In the genomic region with DNA sequence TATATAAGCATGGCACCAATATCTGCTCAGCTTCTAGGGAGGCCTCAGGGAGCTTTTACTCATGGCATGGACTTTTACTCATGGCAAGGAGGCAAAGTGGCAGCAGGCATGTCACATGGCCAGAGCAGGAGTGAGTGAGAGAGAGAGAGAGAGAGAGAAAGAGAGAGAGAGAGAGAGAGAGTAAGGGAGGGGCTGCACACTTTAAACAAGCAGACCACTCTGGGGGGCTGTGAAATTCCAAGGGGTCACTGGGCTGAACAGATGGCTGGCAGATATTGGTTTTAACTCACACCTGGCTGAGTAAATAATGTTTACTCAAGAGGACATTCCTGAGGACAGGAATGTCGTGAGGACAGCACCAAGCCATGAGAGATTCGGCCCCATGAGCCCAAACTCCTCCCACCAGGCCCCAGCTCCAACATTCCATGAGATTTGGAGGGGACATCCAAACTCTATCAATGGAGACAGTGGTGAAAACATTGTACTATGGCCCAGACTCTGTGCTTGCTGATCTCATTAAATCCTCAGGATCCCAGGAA, we compare ENCODE assay signal across 29 cellular contexts.
"Had no signal": no experiment of that assay in that cellular context is flagged by ENCODE, and none has a peak within 500 bp of the region (broad histone marks: within the 10 kb centered on the region; RNA-seq: fewer than 3 reads in every experiment).

No MANE protein-coding gene starts in this region.

- H3K9me3 Mint-ChIP-seq: activated B cell treated with CpG ODN at 0.5 μM for 24 hours; activated CD4-positive, alpha-beta T cell treated with anti-CD3 and anti-CD28 coated beads, Interleukin-2, amount 10 ng/mL, durations not matched to agents 24 days and 14 days; activated naive CD4-positive, alpha-beta T cell treated with anti-CD3 and anti-CD28 coated beads, Interleukin-2, amount 50 U/mL, for 24 hours; activated naive CD8-positive, alpha-beta T cell treated with anti-CD3 and anti-CD28 coated beads, Interleukin-2, amount 50 U/mL, for 24 hours; activated T-cell treated with anti-CD3 and anti-CD28 coated beads, Interleukin-2, amount 50 U/mL, for 24 hours; T-helper 1 cell treated with Interleukin-12 subunit alpha and Interleukin-12 subunit beta and Interleukin-4 antibody, amounts not matched to agents 30 μg/mL and 1 μg/mL, for 36 hours had no signal

- DNase-seq: activated B cell treated with CpG ODN at 0.5 μM for 24 hours; activated CD4-positive, alpha-beta T cell treated with anti-CD3 and anti-CD28 coated beads for 1 hour; activated CD4-positive, alpha-beta T cell treated with anti-CD3 and anti-CD28 coated beads, Interleukin-2, amount 10 ng/mL, durations not matched to agents 24 days and 14 days; activated CD4-positive, alpha-beta T cell treated with anti-CD3 and anti-CD28 coated beads, Interleukin-2, amount 50 U/mL, for 48 hours; activated CD8-positive, alpha-beta memory T cell treated with anti-CD3 and anti-CD28 coated beads, Interleukin-2, amount 10 ng/mL, durations not matched to agents 7 days and 5 days; activated effector memory CD4-positive, alpha-beta T cell treated with Interleukin-2 at 50 U/mL for 16 hours; activated naive CD4-positive, alpha-beta T cell; activated naive CD8-positive, alpha-beta T cell treated with anti-CD3 and anti-CD28 coated beads, Interleukin-2, amount 50 U/mL, for 24 hours; activated T-cell treated with anti-CD3 and anti-CD28 coated beads, Interleukin-2, amount 50 U/mL, for 24 hours; amniotic stem cell; body of pancreas; central memory CD4-positive, alpha-beta T cell; NCI-H1048; NCI-H1930; NCI-H2107; NCI-H345; NCI-H510A; NK-92 treated with Interleukin-12 subunit alpha and Interleukin-12 subunit beta, amount 100 ng/mL, for 24 hours; OCI-M1; Right ventricle myocardium superior; RPMI8226; SW 1271 had no signal

- H3K27me3 ChIP-seq: ascending aorta, body of pancreas, SJSA1 had no signal

- H3K4me1 ChIP-seq: ascending aorta, body of pancreas, SJSA1 had no signal

- H3K27ac Mint-ChIP-seq: activated B cell treated with CpG ODN at 0.5 μM for 24 hours; activated CD4-positive, alpha-beta T cell treated with anti-CD3 and anti-CD28 coated beads, Interleukin-2, amount 10 ng/mL, durations not matched to agents 24 days and 14 days; activated CD8-positive, alpha-beta memory T cell treated with anti-CD3 and anti-CD28 coated beads, Interleukin-2, amount 10 ng/mL, durations not matched to agents 7 days and 5 days; activated naive CD4-positive, alpha-beta T cell treated with anti-CD3 and anti-CD28 coated beads, Interleukin-2, amount 50 U/mL, for 24 hours; activated naive CD8-positive, alpha-beta T cell treated with anti-CD3 and anti-CD28 coated beads, Interleukin-2, amount 50 U/mL, for 24 hours; activated T-cell treated with anti-CD3 and anti-CD28 coated beads, Interleukin-2, amount 50 U/mL, for 24 hours; activated T-helper 1 cell treated with anti-CD3 and anti-CD28 coated beads, Interleukin-12 subunit alpha, Interleukin-12 subunit beta, Interleukin-2, Interleukin-4 antibody, amounts not matched to agents 30 ng/mL and 10 ng/mL and 1 ng/mL, durations not matched to agents 14 hours and 24 hours and 36 hours; T-helper 1 cell treated with Interleukin-12 subunit alpha and Interleukin-12 subunit beta and Interleukin-4 antibody, amounts not matched to agents 30 μg/mL and 1 μg/mL, for 36 hours had no signal

- H3K36me3 Mint-ChIP-seq: activated CD8-positive, alpha-beta memory T cell treated with anti-CD3 and anti-CD28 coated beads, Interleukin-2, amount 10 ng/mL, durations not matched to agents 7 days and 5 days; activated naive CD4-positive, alpha-beta T cell treated with anti-CD3 and anti-CD28 coated beads, Interleukin-2, amount 50 U/mL, for 24 hours had no signal

- H3K9me3 ChIP-seq: ascending aorta, body of pancreas, SJSA1 had no signal

- H3K4me3 ChIP-seq: ascending aorta, body of pancreas, SJSA1 had no signal

- H3K4me3 Mint-ChIP-seq: activated B cell treated with CpG ODN at 0.5 μM for 24 hours; activated CD4-positive, alpha-beta T cell treated with anti-CD3 and anti-CD28 coated beads, Interleukin-2, amount 10 ng/mL, durations not matched to agents 24 days and 14 days; activated CD8-positive, alpha-beta memory T cell treated with anti-CD3 and anti-CD28 coated beads, Interleukin-2, amount 10 ng/mL, durations not matched to agents 7 days and 5 days; activated naive CD4-positive, alpha-beta T cell treated with anti-CD3 and anti-CD28 coated beads, Interleukin-2, amount 50 U/mL, for 24 hours; activated naive CD8-positive, alpha-beta T cell treated with anti-CD3 and anti-CD28 coated beads, Interleukin-2, amount 50 U/mL, for 24 hours; activated T-cell treated with anti-CD3 and anti-CD28 coated beads, Interleukin-2, amount 50 U/mL, for 24 hours; activated T-helper 1 cell treated with anti-CD3 and anti-CD28 coated beads, Interleukin-12 subunit alpha, Interleukin-12 subunit beta, Interleukin-2, Interleukin-4 antibody, amounts not matched to agents 30 ng/mL and 10 ng/mL and 1 ng/mL, durations not matched to agents 14 hours and 24 hours and 36 hours; T-helper 1 cell treated with Interleukin-12 subunit alpha and Interleukin-12 subunit beta and Interleukin-4 antibody, amounts not matched to agents 30 μg/mL and 1 μg/mL, for 36 hours had no signal

- H3K36me3 ChIP-seq: ascending aorta, SJSA1 had no signal

- H3K27ac ChIP-seq: ascending aorta, body of pancreas, SJSA1 had no signal

- H3K4me1 Mint-ChIP-seq: activated B cell treated with CpG ODN at 0.5 μM for 24 hours; activated CD4-positive, alpha-beta T cell treated with anti-CD3 and anti-CD28 coated beads, Interleukin-2, amount 10 ng/mL, durations not matched to agents 24 days and 14 days; activated CD8-positive, alpha-beta memory T cell treated with anti-CD3 and anti-CD28 coated beads, Interleukin-2, amount 10 ng/mL, durations not matched to agents 7 days and 5 days; activated naive CD4-positive, alpha-beta T cell treated with anti-CD3 and anti-CD28 coated beads, Interleukin-2, amount 50 U/mL, for 24 hours; activated naive CD8-positive, alpha-beta T cell treated with anti-CD3 and anti-CD28 coated beads, Interleukin-2, amount 50 U/mL, for 24 hours had no signal

- ATAC-seq: activated CD8-positive, alpha-beta memory T cell treated with anti-CD3 and anti-CD28 coated beads, Interleukin-2, amount 10 ng/mL, durations not matched to agents 7 days and 5 days; activated naive CD8-positive, alpha-beta T cell treated with anti-CD3 and anti-CD28 coated beads, Interleukin-2, amount 50 U/mL, for 24 hours; body of pancreas; Panc1; SK-N-SH treated with all-trans-retinoic acid at 6 μM for 48 hours had no signal

- H3K27me3 Mint-ChIP-seq: activated B cell treated with CpG ODN at 0.5 μM for 24 hours; activated CD4-positive, alpha-beta T cell treated with anti-CD3 and anti-CD28 coated beads, Interleukin-2, amount 10 ng/mL, durations not matched to agents 24 days and 14 days; activated CD8-positive, alpha-beta memory T cell treated with anti-CD3 and anti-CD28 coated beads, Interleukin-2, amount 10 ng/mL, durations not matched to agents 7 days and 5 days; activated naive CD8-positive, alpha-beta T cell treated with anti-CD3 and anti-CD28 coated beads, Interleukin-2, amount 50 U/mL, for 24 hours; activated T-cell treated with anti-CD3 and anti-CD28 coated beads, Interleukin-2, amount 50 U/mL, for 24 hours had no signal
